ENCODE assay signal across 40 cellular contexts in the genomic region with DNA sequence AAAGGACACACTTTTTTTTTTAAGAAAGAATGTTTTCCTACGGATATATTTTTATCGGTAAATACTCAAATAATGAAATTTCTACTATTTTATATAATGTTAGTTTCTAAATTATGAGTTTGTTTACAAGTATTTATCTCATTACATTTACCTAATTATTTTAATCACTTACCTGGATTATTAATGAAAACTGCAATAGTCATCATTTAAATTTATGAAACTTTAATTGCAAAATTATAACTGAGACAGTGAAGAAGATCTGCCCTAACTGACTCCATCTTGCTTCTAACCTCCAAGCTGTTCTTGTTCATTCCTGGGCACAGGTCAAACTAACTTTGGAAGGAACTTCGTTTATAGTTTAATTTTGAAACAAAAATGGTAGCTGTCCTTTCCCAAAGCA. TPM values are rescaled to one million over a fixed set of nuclear protein-coding genes. Genes with fewer than 3 reads are reported as not detected.
"Had no signal": no experiment of that assay in that cellular context is flagged by ENCODE, and none has a peak within 500 bp of the region (broad histone marks: within the 10 kb centered on the region; RNA-seq: fewer than 3 reads in every experiment).

No MANE protein-coding gene starts in this region.

- H3K27ac ChIP-seq: ascending aorta, cardiac muscle cell, VCaP had no signal

- H3K4me3 ChIP-seq: ascending aorta, cardiac muscle cell had no signal

- H3K4me1 Mint-ChIP-seq: activated B cell treated with CpG ODN at 0.5 μM for 24 hours; activated CD4-positive, alpha-beta T cell treated with anti-CD3 and anti-CD28 coated beads, Interleukin-2, amount 10 ng/mL, durations not matched to agents 24 days and 14 days; activated naive CD4-positive, alpha-beta T cell treated with anti-CD3 and anti-CD28 coated beads, Interleukin-2, amount 50 U/mL, for 24 hours; activated naive CD8-positive, alpha-beta T cell treated with anti-CD3 and anti-CD28 coated beads, Interleukin-2, amount 10 ng/mL, durations not matched to agents 7 days and 5 days; activated naive CD8-positive, alpha-beta T cell treated with anti-CD3 and anti-CD28 coated beads, Interleukin-2, amount 50 U/mL, for 24 hours; activated T-helper 17 cell treated with anti-CD3 and anti-CD28 coated beads, Interleukin-2, amount 50 U/mL, for 72 hours; brain; central memory CD8-positive, alpha-beta T cell had no signal

- H3K4me3 Mint-ChIP-seq: activated B cell treated with CpG ODN at 0.5 μM for 24 hours; activated CD4-positive, alpha-beta memory T cell treated with anti-CD3 and anti-CD28 coated beads for 36 hours; activated CD4-positive, alpha-beta T cell treated with anti-CD3 and anti-CD28 coated beads, Interleukin-2, amount 10 ng/mL, durations not matched to agents 24 days and 14 days; activated CD8-positive, alpha-beta T cell treated with anti-CD3 and anti-CD28 coated beads for 36 hours; activated naive CD4-positive, alpha-beta T cell treated with anti-CD3 and anti-CD28 coated beads for 36 hours; activated naive CD4-positive, alpha-beta T cell treated with anti-CD3 and anti-CD28 coated beads, Interleukin-2, amount 50 U/mL, for 24 hours; activated naive CD8-positive, alpha-beta T cell; activated naive CD8-positive, alpha-beta T cell treated with anti-CD3 and anti-CD28 coated beads, Interleukin-2, amount 10 ng/mL, durations not matched to agents 7 days and 5 days; activated naive CD8-positive, alpha-beta T cell treated with anti-CD3 and anti-CD28 coated beads, Interleukin-2, amount 50 U/mL, for 24 hours; activated T-cell treated with anti-CD3 and anti-CD28 coated beads, Interleukin-2, amount 50 U/mL, for 4 hours; activated T-cell treated with anti-CD3 and anti-CD28 coated beads, Interleukin-2, amount 50 U/mL, for 72 hours; activated T-helper 1 cell treated with anti-CD3 and anti-CD28 coated beads, Interleukin-12 subunit alpha, Interleukin-12 subunit beta, Interleukin-2, Interleukin-4 antibody, amounts not matched to agents 30 ng/mL and 10 ng/mL and 1 ng/mL, durations not matched to agents 14 hours and 24 hours and 36 hours; activated T-helper 17 cell treated with anti-CD3 and anti-CD28 coated beads, Interleukin-2, amount 50 U/mL, for 72 hours; brain; central memory CD8-positive, alpha-beta T cell; T-helper 1 cell treated with Interleukin-12 subunit alpha and Interleukin-12 subunit beta and Interleukin-4 antibody, amounts not matched to agents 30 μg/mL and 1 μg/mL, for 36 hours; T-helper 2 cell treated with Interferon-gamma antibody and Interleukin-4, amounts not matched to agents 5 μg/mL and 100 μg/mL, for 36 hours had no signal

- ATAC-seq: activated CD8-positive, alpha-beta T cell treated with anti-CD3 and anti-CD28 coated beads for 36 hours; activated naive CD8-positive, alpha-beta T cell treated with anti-CD3 and anti-CD28 coated beads, Interleukin-2, amount 50 U/mL, for 24 hours; activated T-cell treated with anti-CD3 and anti-CD28 coated beads, Interleukin-2, amount 50 U/mL, for 4 hours; activated T-cell treated with anti-CD3 and anti-CD28 coated beads, Interleukin-2, amount 50 U/mL, for 72 hours; activated T-helper 17 cell treated with anti-CD3 and anti-CD28 coated beads, Interleukin-2, amount 50 U/mL, for 72 hours had no signal

- H3K9me3 ChIP-seq: ascending aorta had no signal

- FAIRE-seq: bronchial epithelial cell, TTC549 had no signal

- H3K27me3 Mint-ChIP-seq: activated CD4-positive, alpha-beta memory T cell treated with anti-CD3 and anti-CD28 coated beads for 36 hours; activated naive CD8-positive, alpha-beta T cell treated with anti-CD3 and anti-CD28 coated beads, Interleukin-2, amount 50 U/mL, for 24 hours; brain had no signal

- H3K4me1 ChIP-seq: ascending aorta had no signal

- DNase-seq: activated B cell treated with CpG ODN at 0.5 μM for 24 hours; activated CD4-positive, alpha-beta memory T cell treated with anti-CD3 and anti-CD28 coated beads for 36 hours; activated CD4-positive, alpha-beta T cell treated with anti-CD3 and anti-CD28 coated beads for 4 hours; activated CD4-positive, alpha-beta T cell treated with anti-CD3 and anti-CD28 coated beads, Interleukin-2, amount 10 ng/mL, durations not matched to agents 24 days and 14 days; activated CD4-positive, alpha-beta T cell treated with anti-CD3 and anti-CD28 coated beads, Interleukin-2, amount 50 U/mL, for 1 hour; activated CD4-positive, alpha-beta T cell treated with anti-CD3 and anti-CD28 coated beads, Interleukin-2, amount 50 U/mL, for 4 hours; activated CD4-positive, CD25-positive, alpha-beta regulatory T cell treated with anti-CD3 and anti-CD28 coated beads, Interleukin-2, amount 50 U/mL, for 72 hours; activated CD8-positive, alpha-beta memory T cell treated with anti-CD3 and anti-CD28 coated beads, Interleukin-2, amount 50 U/mL, for 4 hours; activated CD8-positive, alpha-beta T cell treated with anti-CD3 and anti-CD28 coated beads for 36 hours; activated effector memory CD4-positive, alpha-beta T cell treated with anti-CD3 and anti-CD28 coated beads, Interleukin-2, amount 50 U/mL, for 16 hours; activated gamma-delta T cell treated with Interleukin-2 at 50 U/mL for 16 hours; activated naive CD4-positive, alpha-beta T cell; activated naive CD4-positive, alpha-beta T cell treated with anti-CD3 and anti-CD28 coated beads for 36 hours; activated naive CD8-positive, alpha-beta T cell treated with anti-CD3 and anti-CD28 coated beads, Interleukin-2, amount 10 ng/mL, durations not matched to agents 7 days and 5 days; activated naive CD8-positive, alpha-beta T cell treated with anti-CD3 and anti-CD28 coated beads, Interleukin-2, amount 50 U/mL, for 24 hours; activated T-cell treated with anti-CD3 and anti-CD28 coated beads for 4 hours; activated T-cell treated with anti-CD3 and anti-CD28 coated beads, Interleukin-2, amount 50 U/mL, for 1 hour; activated T-cell treated with anti-CD3 and anti-CD28 coated beads, Interleukin-2, amount 50 U/mL, for 4 hours; activated T-cell treated with anti-CD3 and anti-CD28 coated beads, Interleukin-2, amount 50 U/mL, for 72 hours; amygdala; anterior cingulate cortex; caudate nucleus; cerebellar nuclear complex; T-helper 1 cell; T-helper 2 cell; T-helper 9 cell had no signal

- H3K27me3 ChIP-seq: ascending aorta, cardiac muscle cell had no signal

- H3K36me3 ChIP-seq: ascending aorta, cardiac muscle cell had no signal

- H3K9me3 Mint-ChIP-seq: activated B cell treated with CpG ODN at 0.5 μM for 24 hours; activated CD4-positive, alpha-beta memory T cell treated with anti-CD3 and anti-CD28 coated beads for 36 hours; activated CD4-positive, alpha-beta T cell treated with anti-CD3 and anti-CD28 coated beads, Interleukin-2, amount 10 ng/mL, durations not matched to agents 24 days and 14 days; activated CD8-positive, alpha-beta T cell treated with anti-CD3 and anti-CD28 coated beads for 36 hours; activated naive CD4-positive, alpha-beta T cell treated with anti-CD3 and anti-CD28 coated beads for 36 hours; activated naive CD4-positive, alpha-beta T cell treated with anti-CD3 and anti-CD28 coated beads, Interleukin-2, amount 50 U/mL, for 24 hours; activated naive CD8-positive, alpha-beta T cell treated with anti-CD3 and anti-CD28 coated beads, Interleukin-2, amount 10 ng/mL, durations not matched to agents 7 days and 5 days; activated naive CD8-positive, alpha-beta T cell treated with anti-CD3 and anti-CD28 coated beads, Interleukin-2, amount 50 U/mL, for 24 hours; activated T-cell treated with anti-CD3 and anti-CD28 coated beads, Interleukin-2, amount 50 U/mL, for 4 hours; activated T-cell treated with anti-CD3 and anti-CD28 coated beads, Interleukin-2, amount 50 U/mL, for 72 hours; activated T-helper 1 cell treated with anti-CD3 and anti-CD28 coated beads, Interleukin-12 subunit alpha, Interleukin-12 subunit beta, Interleukin-2, Interleukin-4 antibody, amounts not matched to agents 30 ng/mL and 10 ng/mL and 1 ng/mL, durations not matched to agents 14 hours and 24 hours and 36 hours; activated T-helper 17 cell treated with anti-CD3 and anti-CD28 coated beads, Interleukin-2, amount 50 U/mL, for 72 hours; brain; central memory CD8-positive, alpha-beta T cell; T-helper 1 cell treated with Interleukin-12 subunit alpha and Interleukin-12 subunit beta and Interleukin-4 antibody, amounts not matched to agents 30 μg/mL and 1 μg/mL, for 36 hours; T-helper 2 cell treated with Interferon-gamma antibody and Interleukin-4, amounts not matched to agents 5 μg/mL and 100 μg/mL, for 36 hours had no signal

- H3K36me3 Mint-ChIP-seq: activated CD4-positive, alpha-beta memory T cell treated with anti-CD3 and anti-CD28 coated beads for 36 hours; activated naive CD4-positive, alpha-beta T cell treated with anti-CD3 and anti-CD28 coated beads, Interleukin-2, amount 50 U/mL, for 24 hours; activated naive CD8-positive, alpha-beta T cell; activated naive CD8-positive, alpha-beta T cell treated with anti-CD3 and anti-CD28 coated beads, Interleukin-2, amount 10 ng/mL, durations not matched to agents 7 days and 5 days; brain had no signal

- H3K27ac Mint-ChIP-seq: activated B cell treated with CpG ODN at 0.5 μM for 24 hours; activated CD4-positive, alpha-beta memory T cell treated with anti-CD3 and anti-CD28 coated beads for 36 hours; activated CD4-positive, alpha-beta T cell treated with anti-CD3 and anti-CD28 coated beads, Interleukin-2, amount 10 ng/mL, durations not matched to agents 24 days and 14 days; activated CD8-positive, alpha-beta T cell treated with anti-CD3 and anti-CD28 coated beads for 36 hours; activated naive CD4-positive, alpha-beta T cell treated with anti-CD3 and anti-CD28 coated beads for 36 hours; activated naive CD4-positive, alpha-beta T cell treated with anti-CD3 and anti-CD28 coated beads, Interleukin-2, amount 50 U/mL, for 24 hours; activated naive CD8-positive, alpha-beta T cell; activated naive CD8-positive, alpha-beta T cell treated with anti-CD3 and anti-CD28 coated beads, Interleukin-2, amount 10 ng/mL, durations not matched to agents 7 days and 5 days; activated naive CD8-positive, alpha-beta T cell treated with anti-CD3 and anti-CD28 coated beads, Interleukin-2, amount 50 U/mL, for 24 hours; activated T-cell treated with anti-CD3 and anti-CD28 coated beads, Interleukin-2, amount 50 U/mL, for 72 hours; activated T-helper 1 cell treated with anti-CD3 and anti-CD28 coated beads, Interleukin-12 subunit alpha, Interleukin-12 subunit beta, Interleukin-2, Interleukin-4 antibody, amounts not matched to agents 30 ng/mL and 10 ng/mL and 1 ng/mL, durations not matched to agents 14 hours and 24 hours and 36 hours; activated T-helper 17 cell treated with anti-CD3 and anti-CD28 coated beads, Interleukin-2, amount 50 U/mL, for 72 hours; brain; T-helper 1 cell treated with Interleukin-12 subunit alpha and Interleukin-12 subunit beta and Interleukin-4 antibody, amounts not matched to agents 30 μg/mL and 1 μg/mL, for 36 hours; T-helper 2 cell treated with Interferon-gamma antibody and Interleukin-4, amounts not matched to agents 5 μg/mL and 100 μg/mL, for 36 hours had no signal

RNA-seq across cellular contexts. Expression of gene VSTM5, which starts 25.2 kb away (rescaled TPM):
- total RNA-seq: activated B cell treated with CpG ODN at 0.5 μM for 24 hours; activated CD4-positive, alpha-beta memory T cell treated with anti-CD3 and anti-CD28 coated beads for 36 hours; activated CD4-positive, alpha-beta T cell treated with anti-CD3 and anti-CD28 coated beads, Interleukin-2, amount 10 ng/mL, durations not matched to agents 24 days and 14 days; activated CD8-positive, alpha-beta memory T cell treated with anti-CD3 and anti-CD28 coated beads for 36 hours; activated CD8-positive, alpha-beta T cell treated with anti-CD3 and anti-CD28 coated beads for 36 hours; activated naive CD4-positive, alpha-beta T cell treated with anti-CD3 and anti-CD28 coated beads for 36 hours; activated naive CD8-positive, alpha-beta T cell treated with anti-CD3 and anti-CD28 coated beads, Interleukin-2, amount 10 ng/mL, durations not matched to agents 7 days and 5 days; activated T-cell treated with anti-CD3 and anti-CD28 coated beads, Interleukin-2, amount 50 U/mL, for 4 hours; activated T-cell treated with anti-CD3 and anti-CD28 coated beads, Interleukin-2, amount 50 U/mL, for 72 hours; activated T-helper 1 cell treated with anti-CD3 and anti-CD28 coated beads, Interleukin-12 subunit alpha, Interleukin-12 subunit beta, Interleukin-2, Interleukin-4 antibody, amounts not matched to agents 30 ng/mL and 10 ng/mL and 1 ng/mL, durations not matched to agents 14 hours and 24 hours and 36 hours; activated T-helper 17 cell treated with anti-CD3 and anti-CD28 coated beads, Interleukin-2, amount 50 U/mL, for 72 hours; ascending aorta had no signal
- polyA plus RNA-seq: cardiac muscle cell had no signal
